ENCODE assay signal across 12 cellular contexts in genomic region chr2:105324732-105325131, GRCh38. TPM values are rescaled to one million over a fixed set of nuclear protein-coding genes. Genes with fewer than 3 reads are reported as not detected.
DNase-seq lines count a peak whose midpoint lies in the region; ATAC-seq and TF ChIP-seq lines count a peak whose summit lies in the region.
"Had no signal": no experiment of that assay in that cellular context is flagged by ENCODE, and none has a peak within 500 bp of the region (broad histone marks: within the 10 kb centered on the region; RNA-seq: fewer than 3 reads in every experiment).

No MANE protein-coding gene starts in this region.

- TF ChIP-seq CTCF in RWPE2 (IDR thresholded peaks at IDR 0.05; ENCODE audit: poor library complexity, severe bottlenecking) (no peak), prostate gland (IDR thresholded peaks at IDR 0.05) (no peak), coronary artery (IDR thresholded peaks at IDR 0.05) (no peak), upper lobe of right lung (IDR thresholded peaks at IDR 0.05) (no peak)

- H3K36me3 ChIP-seq in RWPE2 (ENCODE audit: low read depth) (no peaks in the 10 kb centered on the region), prostate gland (no peaks in the 10 kb centered on the region), upper lobe of right lung (no peaks in the 10 kb centered on the region)

- H3K27ac ChIP-seq in RWPE2 (ENCODE audit: poor library complexity, severe bottlenecking) (peak overlapping the region; percentile 82), epithelial cell of prostate (peak overlapping the region; percentile 89), prostate gland (peak overlapping the region; percentile 12 to 37), coronary artery (no peak overlapping the region), upper lobe of right lung (no peak overlapping the region)
- H3K27ac ChIP-seq: Peyer's patch had no signal

- no peak overlapping the region for H3K4me3 ChIP-seq in RWPE2 (ENCODE audit: severe bottlenecking)
- no peak overlapping the region for H3K4me3 ChIP-seq in prostate gland
- no peak overlapping the region for H3K4me3 ChIP-seq in coronary artery
- no peak overlapping the region for H3K4me3 ChIP-seq in upper lobe of right lung
- H3K4me3 ChIP-seq: Peyer's patch had no signal

- H3K4me1 ChIP-seq in RWPE2 (ENCODE audit: insufficient read depth, poor library complexity, severe bottlenecking) (peaks cover 40% of the 10 kb centered on the region), prostate gland (replicated peaks) (peaks cover 10% of the 10 kb centered on the region), upper lobe of right lung (peaks cover 11% of the 10 kb centered on the region)

- no peaks in the 10 kb centered on the region for H3K27me3 ChIP-seq in RWPE2 (ENCODE audit: insufficient read depth, poor library complexity, severe bottlenecking)
- no peaks in the 10 kb centered on the region for H3K27me3 ChIP-seq in prostate gland (replicated peaks; ENCODE audit: insufficient read depth)
- H3K27me3 ChIP-seq in upper lobe of right lung = no peaks in the 10 kb centered on the region
- H3K27me3 ChIP-seq: Peyer's patch had no signal

- intact Hi-C loops in prostate gland (cut with DNase I) = no loop called here
- intact Hi-C loops in upper lobe of right lung (cut with DNase I) = no loop called here

- ATAC-seq in RWPE2 (ENCODE audit: low read depth) = peak; percentile 81
- no peak for ATAC-seq in upper lobe of right lung

- H3K9me3 ChIP-seq in RWPE2 (ENCODE audit: severe bottlenecking) (no peaks in the 10 kb centered on the region), prostate gland (no peaks in the 10 kb centered on the region), upper lobe of right lung (no peaks in the 10 kb centered on the region)
- H3K9me3 ChIP-seq: Peyer's patch had no signal

- DNase-seq in EL (peak; percentile 88), RWPE2 (ENCODE audit: low spot score) (no peak), epithelial cell of prostate (ENCODE audit: low read depth, low spot score) (peak; percentile 27), prostate gland (ENCODE audit: low spot score) (peak; percentile 35), DMS114 treated with DMSO at 0.1 percent for 48 hours (lab: John Stamatoyannopoulos, UW; ENCODE audit: unreplicated experiment) (no peak), coronary artery (ENCODE audit: low spot score) (no peak), cerebellar cortex (ENCODE audit: low spot score) (no peak), upper lobe of right lung (no peak)
- DNase-seq: activated CD4-positive, CD25-positive, alpha-beta regulatory T cell treated with anti-CD3 and anti-CD28 coated beads, Interleukin-2, amount 50 U/mL, for 72 hours; DMS79 treated with DMSO at 0.1 percent for 48 hours; NCI-H2171 treated with DMSO at 0.1 percent for 48 hours; Peyer's patch had no signal

- no peak for TF ChIP-seq POLR2A in prostate gland (IDR thresholded peaks at IDR 0.05)

- WGBS in prostate gland = 47% methylated on average over 4 of the region's 4 CpGs

RNA-seq across cellular contexts. Expression of gene TGFBRAP1, which starts 4.8 kb away (rescaled TPM):
- total RNA-seq in prostate gland (10 to 100 TPM; 29.9 to 30.0 TPM), upper lobe of right lung (22.9 TPM)

RNA-seq across cellular contexts. Expression of gene C2orf49, which starts 12.6 kb away (rescaled TPM):
- total RNA-seq in prostate gland = 10 to 100 TPM; 13.1 to 26.2 TPM
- 18.0 TPM for total RNA-seq in upper lobe of right lung

Comparison
In these comparisons a context has a peak if more than half of its experiments do, and no peak if none do; other contexts are left out.
1. DNase-seq: peak in EL (single experiment), epithelial cell of prostate (single experiment) and prostate gland (single experiment); none in RWPE2 (single experiment), DMS114 treated with DMSO at 0.1 percent for 48 hours (single experiment), coronary artery (single experiment), cerebellar cortex (single experiment) and upper lobe of right lung (single experiment).
2. H3K27ac ChIP-seq: peak in RWPE2 (single experiment), epithelial cell of prostate (single experiment) and prostate gland (2 of 2); none in coronary artery (0 of 2) and upper lobe of right lung (single experiment).